Comparison of ENCODE assay signal across 25 cellular contexts in genomic region chr5:132667761-132668705, GRCh38. TPM values are rescaled to one million over a fixed set of nuclear protein-coding genes. Genes with fewer than 3 reads are reported as not detected.
"Had no signal": no experiment of that assay in that cellular context is flagged by ENCODE, and none has a peak within 500 bp of the region (broad histone marks: within the 10 kb centered on the region; RNA-seq: fewer than 3 reads in every experiment).

No MANE protein-coding gene starts in this region.

- H3K4me3 Mint-ChIP-seq: activated naive CD8-positive, alpha-beta T cell; activated T-cell treated with anti-CD3 and anti-CD28 coated beads, Interleukin-2, amount 50 U/mL, for 72 hours; nephron progenitor cell; stimulated activated naive CD8-positive, alpha-beta T cell treated with anti-CD3 and anti-CD28 coated beads, Interleukin-15, Interleukin-2, amounts not matched to agents 100 ng/mL and 50 ng/mL, for 24 hours had no signal

- H3K27me3 Mint-ChIP-seq: activated naive CD8-positive, alpha-beta T cell; stimulated activated naive CD8-positive, alpha-beta T cell treated with anti-CD3 and anti-CD28 coated beads, Interleukin-15, Interleukin-2, amounts not matched to agents 100 ng/mL and 50 ng/mL, for 24 hours had no signal

- H3K36me3 ChIP-seq: left ventricle myocardium inferior, right atrium auricular region, suprapubic skin, transverse colon, uterus had no signal

- H3K27ac ChIP-seq: body of pancreas, left ventricle myocardium inferior, right atrium auricular region, suprapubic skin, transverse colon, uterus had no signal

- ATAC-seq: activated T-cell treated with anti-CD3 and anti-CD28 coated beads, Interleukin-2, amount 50 U/mL, for 72 hours; body of pancreas had no signal

- H3K36me3 Mint-ChIP-seq: activated naive CD8-positive, alpha-beta T cell had no signal

- H3K9me3 ChIP-seq: body of pancreas, left ventricle myocardium inferior, right atrium auricular region, suprapubic skin, transverse colon, uterus had no signal

- H3K4me1 ChIP-seq: body of pancreas, left ventricle myocardium inferior, right atrium auricular region, suprapubic skin, uterus had no signal

- H3K27me3 ChIP-seq: body of pancreas, right atrium auricular region, suprapubic skin, transverse colon, uterus had no signal

- H3K9me3 Mint-ChIP-seq: nephron progenitor cell; stimulated activated naive CD8-positive, alpha-beta T cell treated with anti-CD3 and anti-CD28 coated beads, Interleukin-15, Interleukin-2, amounts not matched to agents 100 ng/mL and 50 ng/mL, for 24 hours had no signal

- H3K4me3 ChIP-seq: body of pancreas, left ventricle myocardium inferior, right atrium auricular region, suprapubic skin, transverse colon, uterus had no signal

- FAIRE-seq: colon, endometrium, frontal cortex had no signal

- DNase-seq: activated CD4-positive, alpha-beta T cell treated with anti-CD3 and anti-CD28 coated beads, Interleukin-2, amount 50 U/mL, for 1 hour; activated gamma-delta T cell; activated T-cell treated with anti-CD3 and anti-CD28 coated beads, Interleukin-2, amount 50 U/mL, for 72 hours; amygdala; body of pancreas; hypothalamus; left ventricle myocardium inferior; mammary epithelial cell; nephron progenitor cell; occipital lobe; T1000; transverse colon; uterus had no signal

- H3K27ac Mint-ChIP-seq: activated naive CD8-positive, alpha-beta T cell; activated T-cell treated with anti-CD3 and anti-CD28 coated beads, Interleukin-2, amount 50 U/mL, for 72 hours; nephron progenitor cell; stimulated activated naive CD8-positive, alpha-beta T cell treated with anti-CD3 and anti-CD28 coated beads, Interleukin-15, Interleukin-2, amounts not matched to agents 100 ng/mL and 50 ng/mL, for 24 hours had no signal

RNA-seq across cellular contexts. Expression of gene IL4, which starts 5.8 kb away (rescaled TPM):
- total RNA-seq: body of pancreas, cardiac septum, frontal cortex, kidney epithelial cell, left ventricle myocardium inferior, mammary epithelial cell, myocyte, occipital lobe, posterior vena cava, right atrium auricular region, skeletal muscle tissue, suprapubic skin, transverse colon, uterus had no signal

RNA-seq across cellular contexts. Expression of gene IL13, which starts 10.1 kb away (rescaled TPM):
- total RNA-seq: body of pancreas, cardiac septum, frontal cortex, kidney epithelial cell, left ventricle myocardium inferior, mammary epithelial cell, myocyte, occipital lobe, right atrium auricular region, skeletal muscle tissue, transverse colon had no signal
